ENCODE assay signal across 26 cellular contexts in genomic region chr10:89759531-89759930, GRCh38. TPM values are rescaled to one million over a fixed set of nuclear protein-coding genes. Genes with fewer than 3 reads are reported as not detected.
DNase-seq lines count a peak whose midpoint lies in the region; ATAC-seq, FAIRE-seq and TF ChIP-seq lines count a peak whose summit lies in the region.
"Had no signal": no experiment of that assay in that cellular context is flagged by ENCODE, and none has a peak within 500 bp of the region (broad histone marks: within the 10 kb centered on the region; RNA-seq: fewer than 3 reads in every experiment).

No MANE protein-coding gene starts in this region.

- H3K36me3 ChIP-seq in liver (ENCODE audit: control insufficient read depth in 4 of 4, insufficient read depth in 3 of 4, low read depth in 1 of 4, low read length in 3 of 4), result peaks cover 0 to 2% (median 0%) of the 10 kb centered on the region in 4 donors
- H3K36me3 ChIP-seq in HepG2 (replicated peaks in 1 of 2; ENCODE audit: control insufficient read depth in 1 of 2, insufficient read depth in 2 of 2, low read length in 2 of 2), result peaks cover 3 to 52% of the 10 kb centered on the region in 2 experiments

- TF ChIP-seq RAD21 in liver (IDR thresholded peaks at IDR 0.05), result no peak
- TF ChIP-seq RAD21 in HepG2 (CRISPR knock-in tag; IDR thresholded peaks at IDR 0.05), result no peak

- no peak overlapping the region for H3K9ac ChIP-seq in liver (ENCODE audit: low read depth in 1 of 2, low read length in 2 of 2)
- H3K9ac ChIP-seq in HepG2 (ENCODE audit: insufficient read depth, low read depth, low read length), result no peak overlapping the region
- H3K9ac ChIP-seq: BLaER1 had no signal

- no TSS peak for BruUV-seq in HepG2 (replicated peaks; lab: Mats Ljungman, UMichigan)

- H3K9me3 ChIP-seq in liver (ENCODE audit: control insufficient read depth in 4 of 4, low read length in 3 of 4), result no peaks in the 10 kb centered on the region
- no peaks in the 10 kb centered on the region for H3K9me3 ChIP-seq in HepG2 (ENCODE audit: low read length)
- H3K9me3 ChIP-seq: BE2C had no signal

- TF ChIP-seq EP300 in HepG2 (IDR thresholded peaks at IDR 0.05; ENCODE audit: low read depth in 2 of 2, low read length in 2 of 2), result no peak
- no peak for TF ChIP-seq EP300 in HepG2 (CRISPR knock-in tag; IDR thresholded peaks at IDR 0.05; ENCODE audit: borderline replicate concordance)

- H2AFZ ChIP-seq in HepG2 (ENCODE audit: low read length), result no peak overlapping the region

- in situ Hi-C loops in HepG2 (cut with HindIII; ENCODE audit: extremely low pct_ligation_motif_present, low pct_unique_long_range_greater_than_20kb), result no loop called here

- intact Hi-C loops in HepG2 (cut with micrococcal nuclease; ENCODE audit: unreplicated experiment), result no loop called here

- CTCF ChIA-PET in HepG2 (lab: Yijun Ruan, JAX; ENCODE audit: low intra/inter-chr PET ratio, low total read pairs), result no interaction called here

- POLR2A ChIA-PET in HepG2 (lab: Yijun Ruan, JAX), result no interaction called here

- TF ChIP-seq CTCF in liver (IDR thresholded peaks at IDR 0.05; ENCODE audit: low read depth, low read length, missing input control) (no peak), HepG2 (CRISPR knock-in tag; IDR thresholded peaks at IDR 0.05) (no peak)

- no peak overlapping the region for H3K4me3 ChIP-seq in liver (ENCODE audit: low read depth in 1 of 3, low read length in 3 of 3)
- H3K4me3 ChIP-seq in HepG2 (replicated peaks in 1 of 3; ENCODE audit: insufficient read depth in 1 of 3, low read depth in 2 of 3, low read length in 3 of 3), result no peak overlapping the region
- H3K4me3 ChIP-seq: BLaER1, GM12878 had no signal

- no peak for DNase-seq in HepG2 (ENCODE audit: low spot score)
- no peak for DNase-seq in H54 (ENCODE audit: insufficient read length, low spot score)
- DNase-seq in left lobe of liver (ENCODE audit: low spot score), result no peak
- no peak for DNase-seq in activated CD4-positive, alpha-beta T cell treated with anti-CD3 and anti-CD28 coated beads, Interleukin-2, amount 50 U/mL, for 4 hours
- no peak for DNase-seq in COLO829 (ENCODE audit: low spot score)
- DNase-seq in NCI-H1417 treated with DMSO at 0.1 percent for 48 hours (lab: John Stamatoyannopoulos, UW), result no peak
- DNase-seq: 8988T; ACHN; BE2C; C1 segment of cervical spinal cord; CD4-positive, alpha-beta memory T cell; CD4-positive, CD25-positive, alpha-beta regulatory T cell; CD8-positive, alpha-beta memory T cell; COR-L47; DMS 273 treated with DMSO at 0.1 percent for 48 hours; DMS153; DMS53; DMS79; DND-41; EL; GDM1 had no signal

- no peaks in the 10 kb centered on the region for H3K79me2 ChIP-seq in HepG2 (ENCODE audit: insufficient read depth, low read length)

- ATAC-seq in HepG2 (no peak), left lobe of liver (peak; percentile 62)
- ATAC-seq: GM12878 had no signal

- WGBS in liver, result 44% methylated on average over 1 of the region's 1 CpG
- WGBS in HepG2 (ENCODE audit: low lambda C conversion rate), result 88% methylated on average over 1 of the region's 1 CpG

- no peak overlapping the region for H3K27ac ChIP-seq in liver (ENCODE audit: low read depth in 1 of 2, low read length in 2 of 2)
- no peak overlapping the region for H3K27ac ChIP-seq in HepG2 (ENCODE audit: extremely low read length, insufficient read depth, low read length)
- H3K27ac ChIP-seq: BLaER1 had no signal

- H3K4me1 ChIP-seq in liver (ENCODE audit: control insufficient read depth in 4 of 4, insufficient read depth in 4 of 4, low read length in 3 of 4), result peaks cover 0 to 3% (median 1%) of the 10 kb centered on the region in 4 donors
- H3K4me1 ChIP-seq in HepG2 (ENCODE audit: insufficient read depth, low read length), result no peaks in the 10 kb centered on the region
- H3K4me1 ChIP-seq: BE2C, BLaER1 had no signal

- H3K4me2 ChIP-seq in HepG2 (ENCODE audit: low read depth, low read length), result no peak overlapping the region
- H3K4me2 ChIP-seq: BLaER1 had no signal

- no peak for FAIRE-seq in HepG2 (lab: Jason Lieb, UNC)
- FAIRE-seq in H54 (lab: Jason Lieb, UNC), result peak; percentile 43
- FAIRE-seq: GM12878, GM12892, GM19239 had no signal

- TF ChIP-seq POLR2A in HepG2 (IDR thresholded peaks at IDR 0.05; ENCODE audit: insufficient read depth in 1 of 2, low read depth in 2 of 2, low read length in 2 of 2) (no peak), H54 (IDR thresholded peaks at IDR 0.05; ENCODE audit: low read depth, low read length) (no peak)

- no peaks in the 10 kb centered on the region for H3K27me3 ChIP-seq in liver (ENCODE audit: control insufficient read depth in 4 of 4, insufficient read depth in 4 of 4, low read length in 3 of 4)
- no peaks in the 10 kb centered on the region for H3K27me3 ChIP-seq in HepG2 (ENCODE audit: control insufficient read depth in 1 of 2, insufficient read depth in 2 of 2, low read length in 2 of 2)
- H3K27me3 ChIP-seq: BE2C, BLaER1 had no signal

- H4K20me1 ChIP-seq in HepG2 (ENCODE audit: insufficient read depth, low read length), result no peaks in the 10 kb centered on the region
- H4K20me1 ChIP-seq: BLaER1 had no signal

TF ChIP-seq in liver, 16 proteins besides CTCF, POLR2A, EP300 and RAD21 (continues in another document):
- no peak for TF ChIP-seq TAF1 (conservative IDR thresholded peaks at IDR 0.05)
- no peak for TF ChIP-seq ATF3 (IDR thresholded peaks at IDR 0.05)
- TF ChIP-seq SP1 (IDR thresholded peaks at IDR 0.05), result no peak
- no peak for TF ChIP-seq NR2F2 (IDR thresholded peaks at IDR 0.05)
- no peak for TF ChIP-seq JUND (IDR thresholded peaks at IDR 0.05)
- TF ChIP-seq EGR1 (IDR thresholded peaks at IDR 0.05; ENCODE audit: low read depth in 2 of 2), result no peak
- no peak for TF ChIP-seq GABPA (IDR thresholded peaks at IDR 0.05 in 1 of 2, conservative IDR thresholded peaks at IDR 0.05 in 1 of 2)

TF ChIP-seq in HepG2, 621 proteins besides CTCF, POLR2A, EP300 and RAD21:
- TF ChIP-seq KLF12 (CRISPR knock-in tag; IDR thresholded peaks at IDR 0.05; ENCODE audit: borderline replicate concordance) (no peak), TEF (CRISPR knock-in tag; IDR thresholded peaks at IDR 0.05) (no peak), ARHGAP35 (CRISPR knock-in tag; IDR thresholded peaks at IDR 0.05; ENCODE audit: borderline replicate concordance) (no peak), BATF2 (CRISPR knock-in tag; IDR thresholded peaks at IDR 0.05) (no peak), PRMT3 (CRISPR knock-in tag; IDR thresholded peaks at IDR 0.05; ENCODE audit: borderline replicate concordance, low read depth) (no peak), PHF5A (CRISPR knock-in tag; IDR thresholded peaks at IDR 0.05; ENCODE audit: low read depth, unreplicated experiment) (no peak), ZNF674 (CRISPR knock-in tag; IDR thresholded peaks at IDR 0.05; ENCODE audit: low read depth) (no peak)

RNA-seq across cellular contexts. Expression of gene KIF20B, which starts 58.1 kb away (rescaled TPM):
- total RNA-seq in liver (10 to 100 TPM in 1 of 2 donors, 1 to 10 TPM in 1; 1.3 to 12.9 TPM), HepG2 (2016; rRNA removed; fragmentation: Illumina TruSeq; extraction: Trizol) (38.6 and 83.9 TPM in 2 replicates), left lobe of liver (2.0 TPM)
- polyA plus RNA-seq in liver (1 to 10 TPM in 1 of 2 donors, under 1 TPM in 1; 0.91 to 1.3 TPM), HepG2 (2011; rRNA removed) (1.8 and 3.5 TPM in 2 replicates)
- total RNA-seq in HepG2 (2016; cell fraction: cytosol; rRNA removed; fragmentation: Illumina TruSeq; extraction: Trizol; ENCODE audit: low read depth), result 21.6 and 26.9 TPM in 2 replicates
- 33.9 and 79.2 TPM in 2 replicates for total RNA-seq in HepG2 (2016; cell fraction: insoluble cytoplasmic fraction; rRNA removed; fragmentation: Illumina TruSeq; extraction: Trizol)
- total RNA-seq in HepG2 (2016; cell fraction: membrane; rRNA removed; fragmentation: Illumina TruSeq; extraction: Trizol), result 14.5 and 17.8 TPM in 2 replicates
- 56.9 and 63.7 TPM in 2 replicates for total RNA-seq in HepG2 (2016; cell fraction: nucleus; rRNA removed; fragmentation: Illumina TruSeq; extraction: Trizol)
- polyA plus RNA-seq in HepG2 (2011; cell fraction: cytosol; rRNA removed), result 0.83 and 1.0 TPM in 2 replicates
- 1.9 and 2.6 TPM in 2 replicates for polyA plus RNA-seq in HepG2 (2011; cell fraction: nucleus; rRNA removed)
- polyA plus RNA-seq in HepG2 (2012), result 4.1 and 9.6 TPM in 2 replicates
- 0.58 and 0.72 TPM in 2 replicates for polyA plus RNA-seq in HepG2 (2016; cell fraction: cytosol; fragmentation: Illumina TruSeq; extraction: Trizol; ENCODE audit: low read depth)
- 32.9 and 35.2 TPM in 2 replicates for polyA plus RNA-seq in HepG2 (2016; cell fraction: insoluble cytoplasmic fraction; fragmentation: Illumina TruSeq; extraction: Trizol; ENCODE audit: low read depth)
- polyA plus RNA-seq in HepG2 (2016; cell fraction: membrane; fragmentation: Illumina TruSeq; extraction: Trizol; ENCODE audit: low read depth), result 1.9 and 2.7 TPM in 2 replicates
- polyA plus RNA-seq in HepG2 (2016; cell fraction: nucleus; fragmentation: Illumina TruSeq; extraction: Trizol; ENCODE audit: insufficient read depth, low read depth), result 29.1 and 31.9 TPM in 2 replicates
- polyA minus RNA-seq in HepG2 (2011; rRNA and poly(A)+ RNA removed; ENCODE audit: low replicate concordance), result 3.3 and 14.6 TPM in 2 replicates
- polyA minus RNA-seq in HepG2 (2011; cell fraction: cytosol; rRNA and poly(A)+ RNA removed), result 4.2 and 4.9 TPM in 2 replicates
- polyA minus RNA-seq in HepG2 (2011; cell fraction: nucleus; rRNA and poly(A)+ RNA removed), result 12.7 and 17.1 TPM in 2 replicates
